13 cellular contexts compared by ENCODE assay signal in the genomic region with DNA sequence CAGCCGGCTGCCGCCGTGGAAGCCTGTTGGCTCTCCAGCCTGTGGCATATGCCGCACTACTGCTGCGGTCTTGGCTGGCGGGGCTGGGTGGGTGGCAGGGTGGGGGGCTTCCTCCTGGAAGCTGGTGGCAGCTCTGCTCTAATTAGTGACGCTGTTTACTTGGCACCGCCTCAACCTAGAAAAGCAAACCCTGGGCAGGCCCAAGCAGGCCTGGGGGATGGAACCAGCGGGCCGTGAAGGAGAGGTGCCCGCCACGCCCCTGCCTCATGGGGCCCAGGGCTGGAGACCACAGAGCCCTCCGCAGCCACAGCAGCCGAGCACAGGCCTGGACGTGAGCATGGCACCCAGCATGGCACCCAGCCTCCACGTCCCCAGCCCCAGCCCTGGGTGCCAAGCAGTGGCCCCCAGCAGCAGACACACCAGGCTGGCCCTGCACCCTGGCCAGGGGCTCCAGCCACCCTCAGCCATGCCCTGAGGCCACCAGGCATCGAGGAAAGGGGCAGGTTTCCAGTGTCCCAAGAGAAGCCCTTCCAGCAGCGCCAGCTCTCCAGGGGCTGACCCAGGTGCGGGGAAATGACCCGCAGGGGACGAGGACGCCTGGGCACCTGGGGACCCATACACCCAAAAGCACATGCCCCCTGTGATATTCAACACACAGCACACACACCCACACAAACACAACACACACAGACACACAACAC. TPM values are rescaled to one million over a fixed set of nuclear protein-coding genes. Genes with fewer than 3 reads are reported as not detected.
DNase-seq lines count a peak whose midpoint lies in the region; ATAC-seq and TF ChIP-seq lines count a peak whose summit lies in the region.
"Had no signal": no experiment of that assay in that cellular context is flagged by ENCODE, and none has a peak within 500 bp of the region (broad histone marks: within the 10 kb centered on the region; RNA-seq: fewer than 3 reads in every experiment).

No MANE protein-coding gene starts in this region.

- no peak overlapping the region for H3K27ac Mint-ChIP-seq in memory B cell
- H3K27ac Mint-ChIP-seq: activated CD8-positive, alpha-beta memory T cell treated with anti-CD3 and anti-CD28 coated beads, Interleukin-2, amount 10 ng/mL, durations not matched to agents 7 days and 5 days; IgD-negative memory B cell; T-helper 2 cell treated with Interferon-gamma antibody and Interleukin-4, amounts not matched to agents 5 μg/mL and 100 μg/mL, for 36 hours had no signal

- H3K9me3 ChIP-seq in osteoblast (ENCODE audit: low read depth, low read length) = no peaks in the 10 kb centered on the region

- no peaks in the 10 kb centered on the region for H3K9me3 Mint-ChIP-seq in memory B cell
- H3K9me3 Mint-ChIP-seq: IgD-negative memory B cell; T-helper 2 cell treated with Interferon-gamma antibody and Interleukin-4, amounts not matched to agents 5 μg/mL and 100 μg/mL, for 36 hours had no signal

- no peaks in the 10 kb centered on the region for H3K27me3 ChIP-seq in osteoblast (ENCODE audit: insufficient read depth, low read length)

- no peak for TF ChIP-seq CTCF in osteoblast (IDR thresholded peaks at IDR 0.05; ENCODE audit: extremely low read depth, low read depth, low read length)

- DNase-seq in DMS53 (lab: John Stamatoyannopoulos, UW) (peak; percentile 88), NCI-H1105 treated with DMSO at 0.1 percent for 48 hours (lab: John Stamatoyannopoulos, UW) (peak; percentile 95), NCI-H526 (lab: John Stamatoyannopoulos, UW) (peak; percentile 83 to 93), memory B cell (ENCODE audit: low spot score in 2 of 2) (no peak), osteoblast (ENCODE audit: insufficient read length, low spot score, missing footprints) (no peak), C1 segment of cervical spinal cord (lab: John Stamatoyannopoulos, UW) (no peak), medulla oblongata (ENCODE audit: extremely low spot score) (no peak), cortex of kidney (lab: John Stamatoyannopoulos, UW) (no peak)
- DNase-seq: activated CD8-positive, alpha-beta memory T cell treated with anti-CD3 and anti-CD28 coated beads, Interleukin-2, amount 10 ng/mL, durations not matched to agents 7 days and 5 days; mammary epithelial cell had no signal

- H3K4me3 Mint-ChIP-seq in memory B cell = no peak overlapping the region
- H3K4me3 Mint-ChIP-seq: activated CD8-positive, alpha-beta memory T cell treated with anti-CD3 and anti-CD28 coated beads, Interleukin-2, amount 10 ng/mL, durations not matched to agents 7 days and 5 days; IgD-negative memory B cell; T-helper 2 cell treated with Interferon-gamma antibody and Interleukin-4, amounts not matched to agents 5 μg/mL and 100 μg/mL, for 36 hours had no signal

- H3K4me3 ChIP-seq in osteoblast (ENCODE audit: insufficient read depth, low read length) = no peak overlapping the region

- H3K4me1 ChIP-seq in osteoblast (ENCODE audit: insufficient read depth, low read length) = no peaks in the 10 kb centered on the region

- peaks cover 5% of the 10 kb centered on the region for H3K4me1 Mint-ChIP-seq in memory B cell

- H3K36me3 ChIP-seq in osteoblast (ENCODE audit: insufficient read depth, low read length) = no peaks in the 10 kb centered on the region

- H4K20me1 ChIP-seq in osteoblast (ENCODE audit: insufficient read depth, low read length) = no peaks in the 10 kb centered on the region

- H3K4me2 ChIP-seq in osteoblast (ENCODE audit: insufficient read depth, low read length) = no peak overlapping the region

- peak; percentile 67 for ATAC-seq in memory B cell (ENCODE audit: low read depth)
- ATAC-seq: activated CD8-positive, alpha-beta memory T cell treated with anti-CD3 and anti-CD28 coated beads, Interleukin-2, amount 10 ng/mL, durations not matched to agents 7 days and 5 days had no signal

- H3K36me3 Mint-ChIP-seq in memory B cell = no peaks in the 10 kb centered on the region
- H3K36me3 Mint-ChIP-seq: activated CD8-positive, alpha-beta memory T cell treated with anti-CD3 and anti-CD28 coated beads, Interleukin-2, amount 10 ng/mL, durations not matched to agents 7 days and 5 days; IgD-negative memory B cell had no signal

- H3K27ac ChIP-seq in osteoblast (ENCODE audit: low read depth, low read length) = no peak overlapping the region

- no peak overlapping the region for H2AFZ ChIP-seq in osteoblast (ENCODE audit: low read length)

- peaks cover 6% of the 10 kb centered on the region for H3K27me3 Mint-ChIP-seq in memory B cell
- H3K27me3 Mint-ChIP-seq: activated CD8-positive, alpha-beta memory T cell treated with anti-CD3 and anti-CD28 coated beads, Interleukin-2, amount 10 ng/mL, durations not matched to agents 7 days and 5 days; IgD-negative memory B cell had no signal

- H3K79me2 ChIP-seq in osteoblast (ENCODE audit: insufficient read depth, low read length) = no peaks in the 10 kb centered on the region

RNA-seq across cellular contexts. Expression of gene CCDC187, which starts 5.4 kb away (rescaled TPM):
- under 0.01 TPM in 1 of 2 replicates, not detected in the other for total RNA-seq in osteoblast
- total RNA-seq: activated CD8-positive, alpha-beta memory T cell treated with anti-CD3 and anti-CD28 coated beads, Interleukin-2, amount 10 ng/mL, durations not matched to agents 7 days and 5 days; pulmonary artery endothelial cell had no signal

RNA-seq across cellular contexts. Expression of gene GPSM1, which starts 18.1 kb away (rescaled TPM):
- 30.9 and 39.1 TPM in 2 replicates for total RNA-seq in osteoblast

RNA-seq across cellular contexts. Expression of gene DNLZ, which starts 54.3 kb away (rescaled TPM):
- total RNA-seq in osteoblast = 4.3 and 4.4 TPM in 2 replicates

Comparison
In these comparisons a context has a peak if more than half of its experiments do, and no peak if none do; other contexts are left out.
1. DNase-seq: peak in DMS53 (single experiment), NCI-H1105 treated with DMSO at 0.1 percent for 48 hours (single experiment) and NCI-H526 (2 of 2); none in memory B cell (0 of 2), osteoblast (single experiment), C1 segment of cervical spinal cord (0 of 14), medulla oblongata (single experiment) and cortex of kidney (single experiment).